ENCODE assay signal across 13 cellular contexts in genomic region chr2:120863661-120864320, GRCh38.
DNase-seq lines count a peak whose midpoint lies in the region; ATAC-seq and TF ChIP-seq lines count a peak whose summit lies in the region.
"Had no signal": no experiment of that assay in that cellular context is flagged by ENCODE, and none has a peak within 500 bp of the region (broad histone marks: within the 10 kb centered on the region; RNA-seq: fewer than 3 reads in every experiment).

No MANE protein-coding gene starts in this region.

- H3K4me1 Mint-ChIP-seq in CD4-positive, alpha-beta T cell (ENCODE audit: low read depth) = no peaks in the 10 kb centered on the region
- peaks cover 75% of the 10 kb centered on the region for H3K4me1 Mint-ChIP-seq in WTC11

- H3K27ac Mint-ChIP-seq in CD4-positive, alpha-beta T cell = no peak overlapping the region
- no peak overlapping the region for H3K27ac Mint-ChIP-seq in WTC11

- peaks cover 16% of the 10 kb centered on the region for H3K27me3 ChIP-seq in CD4-positive, alpha-beta T cell (ENCODE audit: control insufficient read depth, insufficient read depth, low read length)

- no peaks in the 10 kb centered on the region for H3K9me3 Mint-ChIP-seq in CD4-positive, alpha-beta T cell
- H3K9me3 Mint-ChIP-seq in WTC11 = no peaks in the 10 kb centered on the region

- H3K27ac ChIP-seq in CD4-positive, alpha-beta T cell (ENCODE audit: low read depth, low read length) = no peak overlapping the region
- H3K27ac ChIP-seq: thoracic aorta had no signal

- POLR2A ChIA-PET in CD4-positive, alpha-beta T cell (lab: Charles Lee) = no interaction called here
- POLR2A ChIA-PET in WTC11 (lab: Charles Lee) = no interaction called here

- H3K27me3 Mint-ChIP-seq in CD4-positive, alpha-beta T cell = peaks cover 24% of the 10 kb centered on the region
- H3K27me3 Mint-ChIP-seq in WTC11 (ENCODE audit: low read depth) = no peaks in the 10 kb centered on the region

- no peak for TF ChIP-seq CTCF in choroid plexus epithelial cell (conservative IDR thresholded peaks at IDR 0.05; ENCODE audit: low read depth, low read length)
- no peak for TF ChIP-seq CTCF in mucosa of descending colon (IDR thresholded peaks at IDR 0.05)
- TF ChIP-seq CTCF in CD4-positive, alpha-beta T cell (IDR thresholded peaks at IDR 0.05) = no peak
- no peak for TF ChIP-seq CTCF in WTC11 (IDR thresholded peaks at IDR 0.05)

- H3K9me3 ChIP-seq in mucosa of descending colon = no peaks in the 10 kb centered on the region
- no peaks in the 10 kb centered on the region for H3K9me3 ChIP-seq in CD4-positive, alpha-beta T cell (ENCODE audit: control insufficient read depth, low read length)
- H3K9me3 ChIP-seq: thoracic aorta had no signal

- no peaks in the 10 kb centered on the region for H3K36me3 ChIP-seq in mucosa of descending colon (ENCODE audit: low read depth)
- H3K36me3 ChIP-seq: thoracic aorta had no signal

- no peaks in the 10 kb centered on the region for H3K36me3 Mint-ChIP-seq in CD4-positive, alpha-beta T cell (ENCODE audit: low read depth)
- no peaks in the 10 kb centered on the region for H3K36me3 Mint-ChIP-seq in WTC11

- CTCF ChIA-PET in CD4-positive, alpha-beta T cell (lab: Charles Lee) = no interaction called here
- CTCF ChIA-PET in WTC11 (lab: Charles Lee) = interaction anchor here (1.7 kb wide), 1 partner anchor 21 kb away, joined by 4 read pairs; no protein-coding TSS in a partner anchor

- no peaks in the 10 kb centered on the region for H3K4me1 ChIP-seq in mucosa of descending colon (ENCODE audit: low read depth)

- ATAC-seq in mucosa of descending colon (peak; percentile 60), HG03025 (IDR thresholded peaks at IDR 0.05; ENCODE audit: low FRiP score, unreplicated experiment) (no peak), WTC11 (no peak)
- ATAC-seq in CD4-positive, alpha-beta T cell (ENCODE audit: poor library complexity) = no peak
- ATAC-seq: HepG2, SK-N-SH treated with all-trans-retinoic acid at 6 μM for 48 hours had no signal

- intact Hi-C loops in mucosa of descending colon (cut with DNase I, micrococcal nuclease) = no loop called here
- intact Hi-C loops in CD4-positive, alpha-beta T cell (cut with DNase I, micrococcal nuclease) = no loop called here

- DNase-seq in A172 (ENCODE audit: low spot score) = peak; percentile 79
- peak; percentile 53 for DNase-seq in LHCN-M2 (ENCODE audit: low read depth)
- peak; percentile 62 for DNase-seq in choroid plexus epithelial cell (ENCODE audit: low read depth)
- DNase-seq in mucosa of descending colon = no peak
- no peak for DNase-seq in CD4-positive, alpha-beta T cell
- no peak for DNase-seq in WTC11 (ENCODE audit: low spot score)
- no peak for DNase-seq in NCI-H1694 (lab: John Stamatoyannopoulos, UW)
- DNase-seq: foreskin melanocyte, NCI-H2171 treated with DMSO at 0.1 percent for 48 hours had no signal

- H3K4me3 Mint-ChIP-seq in CD4-positive, alpha-beta T cell = no peak overlapping the region
- no peak overlapping the region for H3K4me3 Mint-ChIP-seq in WTC11

- H3K4me3 ChIP-seq in choroid plexus epithelial cell (ENCODE audit: low read depth, low read length) (no peak overlapping the region), mucosa of descending colon (no peak overlapping the region)
- H3K4me3 ChIP-seq: thoracic aorta had no signal

TF ChIP-seq in WTC11, 78 proteins besides CTCF, POLR2A, EP300 and RAD21 (continues in another document):
- no peak for TF ChIP-seq JUN (CRISPR knock-in tag; IDR thresholded peaks at IDR 0.05)
- TF ChIP-seq ZNF532 (CRISPR knock-in tag; IDR thresholded peaks at IDR 0.05; ENCODE audit: borderline replicate concordance) = no peak
- no peak for TF ChIP-seq JAZF1 (CRISPR knock-in tag; IDR thresholded peaks at IDR 0.05)
- TF ChIP-seq FOXK1 (CRISPR knock-in tag; IDR thresholded peaks at IDR 0.05) = no peak
- no peak for TF ChIP-seq ZNF263 (CRISPR knock-in tag; IDR thresholded peaks at IDR 0.05; ENCODE audit: low read depth)
- no peak for TF ChIP-seq PREB (CRISPR knock-in tag; IDR thresholded peaks at IDR 0.05; ENCODE audit: borderline replicate concordance)
- TF ChIP-seq ZNF425 (CRISPR knock-in tag; conservative IDR thresholded peaks at IDR 0.05) = no peak
- no peak for TF ChIP-seq OVOL2 (CRISPR knock-in tag; IDR thresholded peaks at IDR 0.05; ENCODE audit: borderline replicate concordance)
- no peak for TF ChIP-seq E2F1 (CRISPR knock-in tag; IDR thresholded peaks at IDR 0.05)
- TF ChIP-seq SOX15 (CRISPR knock-in tag; IDR thresholded peaks at IDR 0.05) = no peak
- TF ChIP-seq IRF1 (CRISPR knock-in tag; IDR thresholded peaks at IDR 0.05) = no peak
- TF ChIP-seq GTF2I (CRISPR knock-in tag; conservative IDR thresholded peaks at IDR 0.05) = no peak
- TF ChIP-seq MYBL2 (CRISPR knock-in tag; IDR thresholded peaks at IDR 0.05) = no peak
- no peak for TF ChIP-seq TEAD1 (CRISPR knock-in tag; IDR thresholded peaks at IDR 0.05)
- TF ChIP-seq NR2C2 (CRISPR knock-in tag; IDR thresholded peaks at IDR 0.05) = no peak
- no peak for TF ChIP-seq ZBTB21 (CRISPR knock-in tag; IDR thresholded peaks at IDR 0.05; ENCODE audit: borderline replicate concordance)

Comparison
In these comparisons a context has a peak if more than half of its experiments do, and no peak if none do; other contexts are left out.
1. DNase-seq: peak in A172 (single experiment), LHCN-M2 (single experiment) and choroid plexus epithelial cell (single experiment); none in mucosa of descending colon (0 of 3), CD4-positive, alpha-beta T cell (0 of 10), WTC11 (single experiment) and NCI-H1694 (single experiment).